In genomic region chr18:59155140-59155539, GRCh38 we compare ENCODE assay signal across 18 cellular contexts. TPM values are rescaled to one million over a fixed set of nuclear protein-coding genes. Genes with fewer than 3 reads are reported as not detected.
A peak's percentile ranks its signal among the peaks of the same experiment; 100 is the strongest.
DNase-seq lines count a peak whose midpoint lies in the region; TF ChIP-seq lines count a peak whose summit lies in the region.
"Had no signal": no experiment of that assay in that cellular context is flagged by ENCODE, and none has a peak within 500 bp of the region (broad histone marks: within the 10 kb centered on the region; RNA-seq: fewer than 3 reads in every experiment).

No MANE protein-coding gene starts in this region.

- no peaks in the 10 kb centered on the region for H3K27me3 ChIP-seq in A673 (replicated peaks; ENCODE audit: insufficient read depth, low read depth, low read length, poor library complexity)

- H3K27ac Mint-ChIP-seq in CD14-positive monocyte, result no peak overlapping the region

- peaks cover 46 to 48% of the 10 kb centered on the region in 2 donors for H3K36me3 Mint-ChIP-seq in CD14-positive monocyte

- no peak for DNase-seq in A673 (ENCODE audit: low spot score)
- peak; percentile 75 for DNase-seq in H4 (ENCODE audit: low spot score)
- DNase-seq in amniotic stem cell (lab: John Stamatoyannopoulos, UW), result peak; percentile 77
- peak; percentile 30 for DNase-seq in hepatic stellate cell (ENCODE audit: low spot score)
- DNase-seq in CD14-positive monocyte (ENCODE audit: low spot score), result no peak
- DNase-seq in stimulated activated CD4-positive, alpha-beta T cell treated with anti-CD3 and anti-CD28 coated beads, Interleukin-4, amount 100 ng/mL, for 4 hours, result no peak
- no peak for DNase-seq in NCI-H1694 treated with DMSO at 0.1 percent for 48 hours (lab: John Stamatoyannopoulos, UW)
- no peak for DNase-seq in activated T-cell treated with anti-CD3 and anti-CD28 coated beads for 4 hours
- DNase-seq: activated CD8-positive, alpha-beta memory T cell treated with anti-CD3 and anti-CD28 coated beads for 24 hours; activated naive CD4-positive, alpha-beta T cell treated with Interleukin-2 at 50 U/mL for 16 hours; cerebellar nuclear complex; DMS79 treated with DMSO at 0.1 percent for 48 hours; mesendoderm; NCI-H2081; occipital lobe; small intestine had no signal

- BruUV-seq in A673 (replicated peaks; lab: Mats Ljungman, UMichigan), result no TSS peak

- peaks cover 85% of the 10 kb centered on the region for H3K36me3 ChIP-seq in A673 (ENCODE audit: insufficient read depth, low read length, poor library complexity, severe bottlenecking)
- H3K36me3 ChIP-seq: thoracic aorta had no signal

- CTCF ChIA-PET in A673 (lab: Charles Lee), result no interaction called here

- H3K9me3 ChIP-seq in A673 (ENCODE audit: low read depth, low read length, poor library complexity, severe bottlenecking), result no peaks in the 10 kb centered on the region
- H3K9me3 ChIP-seq: thoracic aorta had no signal

- peaks cover 62% of the 10 kb centered on the region for H3K4me1 ChIP-seq in A673 (ENCODE audit: insufficient read depth, low read length, poor library complexity, severe bottlenecking)

- TF ChIP-seq CTCF in A673 (conservative IDR thresholded peaks at IDR 0.05; ENCODE audit: low read depth, low read length), result no peak
- no peak for TF ChIP-seq CTCF in CD14-positive monocyte (IDR thresholded peaks at IDR 0.05)

- H3K4me1 Mint-ChIP-seq in CD14-positive monocyte, result no peaks in the 10 kb centered on the region

- H3K27me3 Mint-ChIP-seq in CD14-positive monocyte (ENCODE audit: low read depth in 3 of 3), result no peaks in the 10 kb centered on the region

- H3K27ac ChIP-seq in A673 (ENCODE audit: low read depth, low read length, poor library complexity, severe bottlenecking), result peak overlapping the region; percentile 0
- H3K27ac ChIP-seq: epithelial cell of prostate, thoracic aorta had no signal

- intact Hi-C loops in A673 (cut with micrococcal nuclease; ENCODE audit: unreplicated experiment) (no loop called here), CD14-positive monocyte (cut with micrococcal nuclease) (no loop called here)

- POLR2A ChIA-PET in A673 (lab: Charles Lee; ENCODE audit: low non-redundant PET), result interaction anchor here (0.7 kb wide), 1 partner anchor 53 kb away, joined by 6 read pairs; no protein-coding TSS in a partner anchor

- H3K4me3 ChIP-seq in A673 (ENCODE audit: low read depth, low read length, poor library complexity, severe bottlenecking), result no peak overlapping the region
- H3K4me3 ChIP-seq: thoracic aorta had no signal

- no peaks in the 10 kb centered on the region for H3K9me3 Mint-ChIP-seq in CD14-positive monocyte

- no peak overlapping the region for H3K4me3 Mint-ChIP-seq in CD14-positive monocyte

RNA-seq across cellular contexts. Expression of gene SEC11C, which starts 15.5 kb away (rescaled TPM):
- total RNA-seq in A673 (2021), result 300 and 355 TPM in 2 replicates
- 36.9 and 50.9 TPM in 2 replicates for total RNA-seq in H4 (2014; rRNA removed; shearing (Covaris generic))
- 10 to 100 TPM; 98.0 to 98.4 TPM for polyA plus RNA-seq in CD14-positive monocyte

Comparison
In these comparisons a context has a peak if more than half of its experiments do, and no peak if none do; other contexts are left out.
1. DNase-seq: peak in H4 (single experiment), amniotic stem cell (single experiment) and hepatic stellate cell (single experiment); none in A673 (single experiment), CD14-positive monocyte (single experiment), stimulated activated CD4-positive, alpha-beta T cell treated with anti-CD3 and anti-CD28 coated beads, Interleukin-4, amount 100 ng/mL, for 4 hours (0 of 2), NCI-H1694 treated with DMSO at 0.1 percent for 48 hours (single experiment) and activated T-cell treated with anti-CD3 and anti-CD28 coated beads for 4 hours (single experiment).